18 cellular contexts compared by ENCODE assay signal in genomic region chr9:79236466-79236865, GRCh38.
"Had no signal": no experiment of that assay in that cellular context is flagged by ENCODE, and none has a peak within 500 bp of the region (broad histone marks: within the 10 kb centered on the region; RNA-seq: fewer than 3 reads in every experiment).

No MANE protein-coding gene starts in this region.

- H3K4me2 ChIP-seq: neural progenitor cell had no signal

- H3K9me3 ChIP-seq: esophagus squamous epithelium, testis, upper lobe of left lung had no signal

- H3K36me3 ChIP-seq: esophagus squamous epithelium, stomach, upper lobe of left lung had no signal

- H3K4me3 ChIP-seq: esophagus squamous epithelium, neural progenitor cell, stomach, testis, upper lobe of left lung had no signal

- H3K4me1 ChIP-seq: stomach, testis, upper lobe of left lung had no signal

- H2AFZ ChIP-seq: neural progenitor cell had no signal

- ATAC-seq: activated CD4-positive, CD25-positive, alpha-beta regulatory T cell treated with anti-CD3 and anti-CD28 coated beads, Interleukin-2, amount 50 U/mL, for 24 hours had no signal

- H3K9ac ChIP-seq: neural progenitor cell had no signal

- DNase-seq: activated CD4-positive, alpha-beta T cell treated with anti-CD3 and anti-CD28 coated beads, Interleukin-2, amount 50 U/mL, for 1 hour; activated CD8-positive, alpha-beta memory T cell treated with anti-CD3 and anti-CD28 coated beads for 24 hours; activated gamma-delta T cell treated with Interleukin-2 at 50 U/mL for 16 hours; amygdala; cortex of kidney; effector CD4-positive, alpha-beta T cell; esophagus squamous epithelium; foreskin melanocyte; head of caudate nucleus; immature natural killer cell; stimulated activated CD4-positive, alpha-beta T cell treated with anti-CD3 and anti-CD28 coated beads, Interleukin-12 subunit alpha, Interleukin-12 subunit beta, amount 100 ng/mL, for 4 hours; stimulated activated CD4-positive, alpha-beta T cell treated with anti-CD3 and anti-CD28 coated beads, Interleukin-2, amount 100 ng/mL, for 24 hours; stomach; T-helper 9 cell; testis; upper lobe of left lung had no signal

- H3K27me3 ChIP-seq: esophagus squamous epithelium, neural progenitor cell, stomach, testis, upper lobe of left lung had no signal

- H3K27ac ChIP-seq: esophagus squamous epithelium, neural progenitor cell, stomach, testis, upper lobe of left lung had no signal
